17 cellular contexts compared by ENCODE assay signal in genomic region chr7:117949232-117949631, GRCh38.
DNase-seq lines count a peak whose midpoint lies in the region; ATAC-seq and TF ChIP-seq lines count a peak whose summit lies in the region.
"Had no signal": no experiment of that assay in that cellular context is flagged by ENCODE, and none has a peak within 500 bp of the region (broad histone marks: within the 10 kb centered on the region; RNA-seq: fewer than 3 reads in every experiment).

No MANE protein-coding gene starts in this region.

- H3K27me3 ChIP-seq in left lung (no peaks in the 10 kb centered on the region), PC-9 (ENCODE audit: insufficient read depth, low read depth) (no peaks in the 10 kb centered on the region), upper lobe of right lung (no peaks in the 10 kb centered on the region)

- H3K4me3 Mint-ChIP-seq in WTC11, result no peak overlapping the region
- H3K4me3 Mint-ChIP-seq: CD4-positive, alpha-beta memory T cell; neural progenitor cell had no signal

- H3K79me2 ChIP-seq in PC-9 (ENCODE audit: low read depth), result no peaks in the 10 kb centered on the region

- H3K27ac ChIP-seq in left lung (no peak overlapping the region), PC-9 (no peak overlapping the region), upper lobe of right lung (no peak overlapping the region)
- H3K27ac ChIP-seq: neural progenitor cell had no signal

- H2AFZ ChIP-seq in PC-9, result no peak overlapping the region
- H2AFZ ChIP-seq: neural progenitor cell had no signal

- no peak overlapping the region for H3K4me2 ChIP-seq in PC-9
- H3K4me2 ChIP-seq: neural progenitor cell had no signal

- H3K9me3 Mint-ChIP-seq in WTC11, result no peaks in the 10 kb centered on the region; the same call in 1 of the 2 replicates
- H3K9me3 Mint-ChIP-seq: neural progenitor cell had no signal

- H3K9me3 ChIP-seq in left lung (no peaks in the 10 kb centered on the region), PC-9 (ENCODE audit: insufficient read depth, low read depth) (no peaks in the 10 kb centered on the region), upper lobe of right lung (no peaks in the 10 kb centered on the region)

- H3K4me3 ChIP-seq in left lung, result no peak overlapping the region
- no peak overlapping the region for H3K4me3 ChIP-seq in PC-9
- H3K4me3 ChIP-seq in upper lobe of right lung, result no peak overlapping the region
- H3K4me3 ChIP-seq: neural progenitor cell had no signal

- H4K20me1 ChIP-seq in PC-9 (ENCODE audit: insufficient read depth), result no peaks in the 10 kb centered on the region

- no peak overlapping the region for H3K27ac Mint-ChIP-seq in WTC11
- H3K27ac Mint-ChIP-seq: CD4-positive, alpha-beta memory T cell; neural progenitor cell had no signal

- no peaks in the 10 kb centered on the region for H3K4me1 ChIP-seq in left lung
- H3K4me1 ChIP-seq in PC-9 (replicated peaks; ENCODE audit: insufficient read depth), result 0 out of 2 replicates have a peak, but pooled peaks cover 7% of the 10 kb centered on the region
- H3K4me1 ChIP-seq in upper lobe of right lung, result no peaks in the 10 kb centered on the region

- ATAC-seq in HG02938 (IDR thresholded peaks at IDR 0.05; ENCODE audit: unreplicated experiment) (peak; percentile 52), WTC11 (peak; percentile 28; the same call in 1 of the 2 replicates), left lung (peak; percentile 76), HG03439 (IDR thresholded peaks at IDR 0.05; ENCODE audit: unreplicated experiment) (no peak), GM19452 (IDR thresholded peaks at IDR 0.05; ENCODE audit: unreplicated experiment) (no peak), upper lobe of right lung (no peak)
- ATAC-seq: activated CD4-positive, CD25-positive, alpha-beta regulatory T cell treated with anti-CD3 and anti-CD28 coated beads, Interleukin-2, amount 50 U/mL, for 24 hours had no signal

- H3K27me3 Mint-ChIP-seq in WTC11 (ENCODE audit: low read depth), result peaks cover 75% of the 10 kb centered on the region
- H3K27me3 Mint-ChIP-seq: CD4-positive, alpha-beta memory T cell had no signal

- H3K36me3 ChIP-seq in left lung (no peaks in the 10 kb centered on the region), PC-9 (ENCODE audit: low read depth) (no peaks in the 10 kb centered on the region), upper lobe of right lung (no peaks in the 10 kb centered on the region)
- H3K36me3 ChIP-seq: neural progenitor cell had no signal

- POLR2A ChIA-PET in WTC11 (lab: Charles Lee) (no interaction called here), PC-9 (lab: Charles Lee; ENCODE audit: unreplicated experiment) (no interaction called here)

- peaks cover 29% of the 10 kb centered on the region for H3K4me1 Mint-ChIP-seq in WTC11
- H3K4me1 Mint-ChIP-seq: CD4-positive, alpha-beta memory T cell; neural progenitor cell had no signal

- peak; percentile 69 for DNase-seq in Daoy (ENCODE audit: low read depth)
- no peak for DNase-seq in WTC11 (ENCODE audit: low spot score)
- DNase-seq in left lung, result no peak
- no peak for DNase-seq in PC-9
- no peak for DNase-seq in upper lobe of right lung
- DNase-seq: CD4-positive, alpha-beta memory T cell; effector CD4-positive, alpha-beta T cell; GOT3; hippocampal formation; NCI-H1694 treated with DMSO at 0.1 percent for 48 hours; NCI-H774; substantia nigra had no signal

- CTCF ChIA-PET in WTC11 (lab: Charles Lee), result interaction anchor here (0.8 to 1.2 kb wide), 2 partner anchors 44 to 203 kb away, joined by 3 read pairs; no protein-coding TSS in a partner anchor
- CTCF ChIA-PET in PC-9 (lab: Charles Lee), result no interaction called here

- TF ChIP-seq CTCF in WTC11 (IDR thresholded peaks at IDR 0.05) (no peak), left lung (IDR thresholded peaks at IDR 0.05) (no peak), PC-9 (conservative IDR thresholded peaks at IDR 0.05) (no peak), upper lobe of right lung (IDR thresholded peaks at IDR 0.05) (no peak)

- H3K9me2 ChIP-seq in PC-9 (ENCODE audit: insufficient read depth), result peaks cover 5% of the 10 kb centered on the region; the same call in 1 of the 2 replicates

- no TSS peak for BruUV-seq in PC-9 (replicated peaks; lab: Mats Ljungman, UMichigan)

- intact Hi-C loops in left lung (cut with DNase I) (no loop called here), PC-9 (cut with micrococcal nuclease; ENCODE audit: unreplicated experiment) (loop anchor here (10.0 kb wide), 1 partner anchor 194 kb away; no protein-coding TSS in a partner anchor), upper lobe of right lung (cut with DNase I) (no loop called here)

- H3K36me3 Mint-ChIP-seq in WTC11, result no peaks in the 10 kb centered on the region
- H3K36me3 Mint-ChIP-seq: CD4-positive, alpha-beta memory T cell; neural progenitor cell had no signal

- H3F3A ChIP-seq in PC-9 (ENCODE audit: insufficient read depth, low read depth), result no peaks in the 10 kb centered on the region

TF ChIP-seq in WTC11, 78 proteins besides CTCF, POLR2A, EP300 and RAD21:
- TF ChIP-seq GABPB1 (CRISPR knock-in tag; IDR thresholded peaks at IDR 0.05) (no peak), NFATC4 (CRISPR knock-in tag; IDR thresholded peaks at IDR 0.05) (no peak), FOXK1 (CRISPR knock-in tag; IDR thresholded peaks at IDR 0.05) (no peak), ZBTB21 (CRISPR knock-in tag; IDR thresholded peaks at IDR 0.05; ENCODE audit: borderline replicate concordance) (no peak)
- TF ChIP-seq, protein P1, sequence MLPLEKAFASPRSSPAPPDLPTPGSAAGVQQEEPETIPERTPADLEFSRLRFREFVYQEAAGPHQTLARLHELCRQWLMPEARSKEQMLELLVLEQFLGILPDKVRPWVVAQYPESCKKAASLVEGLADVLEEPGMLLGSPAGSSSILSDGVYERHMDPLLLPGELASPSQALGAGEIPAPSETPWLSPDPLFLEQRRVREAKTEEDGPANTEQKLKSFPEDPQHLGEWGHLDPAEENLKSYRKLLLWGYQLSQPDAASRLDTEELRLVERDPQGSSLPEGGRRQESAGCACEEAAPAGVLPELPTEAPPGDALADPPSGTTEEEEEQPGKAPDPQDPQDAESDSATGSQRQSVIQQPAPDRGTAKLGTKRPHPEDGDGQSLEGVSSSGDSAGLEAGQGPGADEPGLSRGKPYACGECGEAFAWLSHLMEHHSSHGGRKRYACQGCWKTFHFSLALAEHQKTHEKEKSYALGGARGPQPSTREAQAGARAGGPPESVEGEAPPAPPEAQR (CRISPR knock-in tag; IDR thresholded peaks at IDR 0.05), result no peak

Comparison
In these comparisons a context has a peak if more than half of its experiments do, and no peak if none do; other contexts are left out.
1. ATAC-seq: peak in HG02938 (single experiment), WTC11 (single experiment) and left lung (single experiment); none in HG03439 (single experiment), GM19452 (single experiment) and upper lobe of right lung (single experiment).